ENCODE assay signal across 1 cellular context in the genomic region with DNA sequence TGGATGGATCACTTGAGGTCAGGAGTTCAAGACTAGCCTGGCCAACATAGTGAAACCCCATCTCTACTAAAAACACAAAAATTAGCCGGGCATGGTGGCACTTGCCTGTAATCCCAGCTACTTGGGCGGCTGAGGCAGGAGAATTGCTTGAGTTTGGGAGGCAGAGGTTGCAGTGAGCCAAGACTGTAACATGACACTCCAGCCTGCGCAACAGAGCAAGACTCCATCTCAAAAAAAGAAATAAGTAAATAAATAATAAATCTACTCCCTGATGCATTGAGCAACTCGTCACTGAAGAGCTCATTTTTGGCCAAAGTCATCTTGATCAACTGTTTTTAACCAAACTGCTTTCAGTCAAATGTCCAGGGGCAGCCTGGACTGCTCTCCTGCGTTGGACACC. TPM values are rescaled to one million over a fixed set of nuclear protein-coding genes. Genes with fewer than 3 reads are reported as not detected.
"Had no signal": no experiment of that assay in that cellular context is flagged by ENCODE, and none has a peak within 500 bp of the region (broad histone marks: within the 10 kb centered on the region; RNA-seq: fewer than 3 reads in every experiment).

No MANE protein-coding gene starts in this region.

RNA-seq across cellular contexts. Expression of a gene that starts 30.8 kb away (rescaled TPM):
- total RNA-seq: left ventricle myocardium superior had no signal
